In genomic region chr9:95193480-95193879, GRCh38 we compare ENCODE assay signal across 30 cellular contexts.
"Had no signal": no experiment of that assay in that cellular context is flagged by ENCODE, and none has a peak within 500 bp of the region (broad histone marks: within the 10 kb centered on the region; RNA-seq: fewer than 3 reads in every experiment).

No MANE protein-coding gene starts in this region.

- H3K4me3 Mint-ChIP-seq: natural killer cell; nephron; neural progenitor cell; stimulated activated effector memory CD8-positive, alpha-beta T cell treated with anti-CD3 and anti-CD28 coated beads, Interleukin-12 subunit alpha, Interleukin-12 subunit beta, amount 100 ng/mL, for 72 hours; stimulated activated naive B cell treated with anti-CD40 and anti-IgM and Interleukin-4, amounts not matched to agents 10 μg/mL and 1 μg/mL and 100 μg/mL, for 72 hours; stimulated activated naive CD8-positive, alpha-beta T cell treated with anti-CD3 and anti-CD28 coated beads, Interleukin-15, Interleukin-2, amounts not matched to agents 100 ng/mL and 50 ng/mL, for 24 hours had no signal

- H3K27me3 ChIP-seq: neural progenitor cell, ovary, right lobe of liver, sigmoid colon, spleen, stomach, thyroid gland, tibial nerve, upper lobe of left lung, vagina had no signal

- H3K4me2 ChIP-seq: neural progenitor cell, smooth muscle cell had no signal

- H3K4me3 ChIP-seq: neural progenitor cell, ovary, psoas muscle, right lobe of liver, sigmoid colon, smooth muscle cell, spleen, stomach, thoracic aorta, thyroid gland, tibial nerve, upper lobe of left lung, vagina had no signal

- H3K27ac ChIP-seq: neural progenitor cell, ovary, parathyroid adenoma, psoas muscle, right lobe of liver, sigmoid colon, spleen, stomach, thoracic aorta, thyroid gland, tibial nerve, upper lobe of left lung, vagina had no signal

- H3K4me1 ChIP-seq: neural progenitor cell had no signal

- H3K9ac ChIP-seq: neural progenitor cell, parathyroid adenoma had no signal

- H3K9me3 ChIP-seq: ovary, psoas muscle, right lobe of liver, sigmoid colon, spleen, stomach, thoracic aorta, thyroid gland, tibial nerve, upper lobe of left lung, vagina had no signal

- H2AFZ ChIP-seq: neural progenitor cell, parathyroid adenoma had no signal

- H3K79me2 ChIP-seq: parathyroid adenoma had no signal

- H3K36me3 Mint-ChIP-seq: natural killer cell; stimulated activated effector memory CD8-positive, alpha-beta T cell treated with anti-CD3 and anti-CD28 coated beads, Interleukin-12 subunit alpha, Interleukin-12 subunit beta, amount 100 ng/mL, for 72 hours had no signal

- DNase-seq: natural killer cell; occipital lobe; ovary; posterior cingulate gyrus; psoas muscle; right cardiac atrium; right lobe of liver; sigmoid colon; spleen; stimulated activated CD4-positive, alpha-beta T cell treated with anti-CD3 and anti-CD28 coated beads, Interleukin-12 subunit alpha, Interleukin-12 subunit beta, amount 100 ng/mL, for 4 hours; stimulated activated CD4-positive, alpha-beta T cell treated with anti-CD3 and anti-CD28 coated beads, Interleukin-2, amount 100 ng/mL, for 24 hours; stimulated activated CD4-positive, alpha-beta T cell treated with anti-CD3 and anti-CD28 coated beads, Interleukin-2, amount 100 ng/mL, for 48 hours; stimulated activated CD4-positive, alpha-beta T cell treated with anti-CD3 and anti-CD28 coated beads, Interleukin-4, amount 100 ng/mL, for 24 hours; stimulated activated naive B cell treated with anti-CD40 and anti-IgM and Interleukin-4, amounts not matched to agents 10 μg/mL and 1 μg/mL and 100 μg/mL, for 72 hours; stimulated activated naive CD4-positive, alpha-beta T cell treated with Interleukin-2 at 50 U/mL for 16 hours; stomach; thyroid gland; trophoblast cell; upper lobe of left lung had no signal

- FAIRE-seq: urothelium cell line had no signal

- ATAC-seq: natural killer cell; psoas muscle; right cardiac atrium; right lobe of liver; stimulated activated effector memory CD8-positive, alpha-beta T cell treated with anti-CD3 and anti-CD28 coated beads, Interleukin-12 subunit alpha, Interleukin-12 subunit beta, amount 100 ng/mL, for 72 hours; stimulated activated naive B cell treated with anti-CD40 and anti-IgM and Interleukin-4, amounts not matched to agents 10 μg/mL and 1 μg/mL and 100 μg/mL, for 72 hours had no signal

- H3K36me3 ChIP-seq: neural progenitor cell, ovary, right lobe of liver, sigmoid colon, spleen, stomach, thoracic aorta, thyroid gland, tibial nerve, upper lobe of left lung, vagina had no signal

- H3K27ac Mint-ChIP-seq: natural killer cell; nephron; neural progenitor cell; stimulated activated effector memory CD8-positive, alpha-beta T cell treated with anti-CD3 and anti-CD28 coated beads, Interleukin-12 subunit alpha, Interleukin-12 subunit beta, amount 100 ng/mL, for 72 hours; stimulated activated naive B cell treated with anti-CD40 and anti-IgM and Interleukin-4, amounts not matched to agents 10 μg/mL and 1 μg/mL and 100 μg/mL, for 72 hours; stimulated activated naive CD8-positive, alpha-beta T cell treated with anti-CD3 and anti-CD28 coated beads, Interleukin-15, Interleukin-2, amounts not matched to agents 100 ng/mL and 50 ng/mL, for 24 hours had no signal

- H3K9me3 Mint-ChIP-seq: natural killer cell; nephron; neural progenitor cell; stimulated activated effector memory CD8-positive, alpha-beta T cell treated with anti-CD3 and anti-CD28 coated beads, Interleukin-12 subunit alpha, Interleukin-12 subunit beta, amount 100 ng/mL, for 72 hours had no signal

- H3K27me3 Mint-ChIP-seq: progenitor cell of endocrine pancreas; stimulated activated naive B cell treated with anti-CD40 and anti-IgM and Interleukin-4, amounts not matched to agents 10 μg/mL and 1 μg/mL and 100 μg/mL, for 72 hours; stimulated activated naive CD8-positive, alpha-beta T cell treated with anti-CD3 and anti-CD28 coated beads, Interleukin-15, Interleukin-2, amounts not matched to agents 100 ng/mL and 50 ng/mL, for 24 hours had no signal
